4 cellular contexts compared by ENCODE assay signal in the genomic region with DNA sequence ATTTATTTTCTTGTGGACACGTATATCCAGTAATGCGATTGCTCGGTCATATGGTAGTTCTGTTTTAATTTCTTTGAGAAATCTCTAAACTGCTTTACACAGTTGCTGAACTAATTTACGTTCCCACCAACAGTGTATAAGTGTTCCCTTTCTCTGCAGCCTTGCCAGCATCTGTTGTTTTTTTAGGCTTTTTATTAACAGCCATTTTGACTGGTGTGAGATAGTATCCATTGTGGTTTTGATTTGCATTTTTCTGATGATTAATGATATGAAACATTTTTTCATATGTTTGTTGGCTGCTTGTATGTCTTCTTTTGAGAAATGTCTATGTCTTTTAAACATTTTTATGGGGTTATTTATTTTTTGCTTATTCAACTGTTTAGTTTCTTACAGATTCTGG.
"Had no signal": no experiment of that assay in that cellular context is flagged by ENCODE, and none has a peak within 500 bp of the region (broad histone marks: within the 10 kb centered on the region; RNA-seq: fewer than 3 reads in every experiment).

No MANE protein-coding gene starts in this region.

- H3K4me2 ChIP-seq: GM23338 had no signal

- H2AFZ ChIP-seq: GM23338 had no signal

- ATAC-seq: GM23338 had no signal

- H3K4me3 ChIP-seq: GM23338 had no signal

- DNase-seq: H9, HCEC 1CT, KBM-7 had no signal
